7 cellular contexts compared by ENCODE assay signal in the genomic region with DNA sequence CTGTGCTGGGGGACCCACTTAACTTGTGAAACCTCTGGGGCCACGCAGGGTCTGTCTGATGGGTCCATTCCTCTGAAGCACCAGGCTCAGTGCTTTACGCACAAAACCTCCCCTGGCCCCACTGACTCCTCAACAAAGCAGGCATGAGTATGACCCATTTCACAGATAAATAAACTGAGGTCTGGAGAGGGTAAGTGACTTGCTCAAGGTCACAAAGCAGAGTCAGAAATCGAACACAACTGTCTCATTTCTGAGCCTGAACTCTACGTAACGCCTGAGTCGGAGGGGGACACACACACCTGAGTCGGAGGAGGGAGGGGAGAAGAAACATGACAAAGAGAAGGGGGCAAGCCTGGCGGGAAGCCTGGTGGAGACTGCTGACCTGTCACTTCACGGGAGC.
"Had no signal": no experiment of that assay in that cellular context is flagged by ENCODE, and none has a peak within 500 bp of the region (broad histone marks: within the 10 kb centered on the region; RNA-seq: fewer than 3 reads in every experiment).

No MANE protein-coding gene starts in this region.

- DNase-seq: HFFc6, KG1 had no signal

- H3K27ac Mint-ChIP-seq: GM23338, HFFc6 had no signal

- H3K9me3 ChIP-seq: HAP-1 had no signal

- H3K27ac ChIP-seq: HL-60 had no signal

- H3K4me1 ChIP-seq: HAP-1 had no signal

- H3K4me3 Mint-ChIP-seq: GM23338, HFFc6, IgD-negative memory B cell had no signal

- H3K4me2 ChIP-seq: GM23338 had no signal

- H3K36me3 ChIP-seq: HAP-1 had no signal

- H2AFZ ChIP-seq: GM23338 had no signal

- H3K4me3 ChIP-seq: GM23338, HAP-1 had no signal

- H3K36me3 Mint-ChIP-seq: IgD-negative memory B cell had no signal

- ATAC-seq: HCT116 had no signal
